ENCODE assay signal across 33 cellular contexts in the genomic region with DNA sequence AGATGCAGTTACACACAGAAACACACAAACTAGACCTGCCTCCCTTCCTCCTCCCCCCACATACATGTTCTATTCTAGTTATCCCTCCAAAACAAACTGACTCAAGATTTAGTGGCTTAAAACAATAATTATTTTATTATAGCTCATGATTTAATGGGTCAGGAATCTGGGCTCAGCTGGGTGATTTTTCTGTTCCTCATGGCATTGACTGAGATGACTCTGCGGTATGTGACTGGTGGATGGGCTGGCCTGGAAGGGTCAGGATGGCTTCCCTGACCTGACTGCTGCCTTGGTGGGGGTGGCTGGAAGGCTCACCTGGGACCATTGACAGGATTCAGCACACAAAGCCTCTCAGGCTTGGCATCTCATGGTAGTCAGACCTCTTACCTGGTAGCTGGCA. TPM values are rescaled to one million over a fixed set of nuclear protein-coding genes. Genes with fewer than 3 reads are reported as not detected.
DNase-seq lines count a peak whose midpoint lies in the region; ATAC-seq and TF ChIP-seq lines count a peak whose summit lies in the region.
"Had no signal": no experiment of that assay in that cellular context is flagged by ENCODE, and none has a peak within 500 bp of the region (broad histone marks: within the 10 kb centered on the region; RNA-seq: fewer than 3 reads in every experiment).

No MANE protein-coding gene starts in this region.

- H3K4me1 ChIP-seq in adipocyte (ENCODE audit: control insufficient read depth, insufficient read depth, low read length): peaks cover 33% of the 10 kb centered on the region

- DNase-seq in natural killer cell treated with Interleukin-12 subunit alpha and Interleukin-12 subunit beta and Interleukin-15 and Interleukin-18, amount 100 ng/mL, for 72 hours (ENCODE audit: low spot score): peak; percentile 51
- DNase-seq in natural killer cell (no peak), adipocyte (ENCODE audit: low read depth) (peak; percentile 44), foreskin fibroblast (peak; percentile 56 to 75), activated T-cell treated with anti-CD3 and anti-CD28 coated beads for 4 hours (no peak), SW 1271 (lab: John Stamatoyannopoulos, UW) (no peak)
- DNase-seq in activated T-cell treated with anti-CD3 and anti-CD28 coated beads, Interleukin-2, amount 50 U/mL, for 4 hours: no peak
- DNase-seq: 8988T; activated naive CD8-positive, alpha-beta T cell treated with anti-CD3 and anti-CD28 coated beads, Interleukin-2, amount 50 U/mL, for 24 hours; central memory CD4-positive, alpha-beta T cell; effector memory CD4-positive, alpha-beta T cell; esophagus squamous epithelium; GDM1; hypothalamus; mesenchymal stem cell; NCI-H1694; NCI-H2227 treated with DMSO at 0.1 percent for 48 hours; NCI-H82; nephron progenitor cell; psoas muscle; small intestine; stimulated activated CD4-positive, alpha-beta T cell treated with anti-CD3 and anti-CD28 coated beads, Interleukin-4, amount 100 ng/mL, for 24 hours; stomach; T-helper 9 cell had no signal

- H3K4me3 ChIP-seq in adipocyte (ENCODE audit: low read length) (no peak overlapping the region), foreskin fibroblast (ENCODE audit: low read depth in 1 of 2, low read length in 2 of 2) (no peak overlapping the region)
- H3K4me3 ChIP-seq: esophagus squamous epithelium, psoas muscle, SK-N-MC, stomach had no signal

- ATAC-seq in natural killer cell treated with Interleukin-12 subunit alpha and Interleukin-12 subunit beta and Interleukin-15 and Interleukin-18, amount 100 ng/mL, for 72 hours: no peak
- ATAC-seq in natural killer cell (no peak), HG02763 (IDR thresholded peaks at IDR 0.05; ENCODE audit: unreplicated experiment) (no peak)
- ATAC-seq in activated T-cell treated with anti-CD3 and anti-CD28 coated beads, Interleukin-2, amount 50 U/mL, for 4 hours: no peak
- ATAC-seq: activated CD4-positive, CD25-positive, alpha-beta regulatory T cell treated with anti-CD3 and anti-CD28 coated beads, Interleukin-2, amount 50 U/mL, for 24 hours; activated naive CD8-positive, alpha-beta T cell treated with anti-CD3 and anti-CD28 coated beads, Interleukin-2, amount 50 U/mL, for 24 hours; HCT116 had no signal

- H3K9ac ChIP-seq in adipocyte (ENCODE audit: low read length): no peak overlapping the region

- H3K9me3 ChIP-seq in adipocyte (ENCODE audit: control insufficient read depth, low read length): no peaks in the 10 kb centered on the region
- H3K9me3 ChIP-seq: esophagus squamous epithelium, psoas muscle, stomach had no signal

- no peaks in the 10 kb centered on the region for H3K36me3 ChIP-seq in adipocyte (ENCODE audit: control insufficient read depth, insufficient read depth, low read length, severe bottlenecking)
- H3K36me3 ChIP-seq: esophagus squamous epithelium, stomach had no signal

- no peaks in the 10 kb centered on the region for H3K36me3 Mint-ChIP-seq in natural killer cell treated with Interleukin-12 subunit alpha and Interleukin-12 subunit beta and Interleukin-15 and Interleukin-18, amount 100 ng/mL, for 72 hours
- no peaks in the 10 kb centered on the region for H3K36me3 Mint-ChIP-seq in natural killer cell
- H3K36me3 Mint-ChIP-seq in activated T-cell treated with anti-CD3 and anti-CD28 coated beads, Interleukin-2, amount 50 U/mL, for 4 hours (ENCODE audit: insufficient read depth): no peaks in the 10 kb centered on the region
- H3K36me3 Mint-ChIP-seq: CD14-positive monocyte, IgD-negative memory B cell had no signal

- intact Hi-C loops in natural killer cell (cut with micrococcal nuclease): no loop called here

- no peak overlapping the region for H3K27ac Mint-ChIP-seq in natural killer cell treated with Interleukin-12 subunit alpha and Interleukin-12 subunit beta and Interleukin-15 and Interleukin-18, amount 100 ng/mL, for 72 hours
- H3K27ac Mint-ChIP-seq in natural killer cell: no peak overlapping the region
- H3K27ac Mint-ChIP-seq: activated naive CD8-positive, alpha-beta T cell treated with anti-CD3 and anti-CD28 coated beads, Interleukin-2, amount 50 U/mL, for 24 hours; activated T-helper 2 cell treated with anti-CD3 and anti-CD28 coated beads, Interferon-gamma antibody, Interleukin-2, Interleukin-4, amounts not matched to agents 10 μg/mL and 5 μg/mL and 100 μg/mL, durations not matched to agents 14 hours and 24 hours and 36 hours; IgD-negative memory B cell; nephron progenitor cell had no signal

- no peak overlapping the region for H3K4me3 Mint-ChIP-seq in natural killer cell treated with Interleukin-12 subunit alpha and Interleukin-12 subunit beta and Interleukin-15 and Interleukin-18, amount 100 ng/mL, for 72 hours
- H3K4me3 Mint-ChIP-seq in natural killer cell: no peak overlapping the region
- H3K4me3 Mint-ChIP-seq in activated T-cell treated with anti-CD3 and anti-CD28 coated beads, Interleukin-2, amount 50 U/mL, for 4 hours: no peak overlapping the region
- H3K4me3 Mint-ChIP-seq: activated naive CD8-positive, alpha-beta T cell treated with anti-CD3 and anti-CD28 coated beads, Interleukin-2, amount 50 U/mL, for 24 hours; CD14-positive monocyte; IgD-negative memory B cell; nephron progenitor cell had no signal

- H3K27me3 ChIP-seq in adipocyte (replicated peaks; ENCODE audit: control insufficient read depth, insufficient read depth, low read length): no peaks in the 10 kb centered on the region
- H3K27me3 ChIP-seq: esophagus squamous epithelium, stomach had no signal

- H3K9me3 Mint-ChIP-seq in natural killer cell treated with Interleukin-12 subunit alpha and Interleukin-12 subunit beta and Interleukin-15 and Interleukin-18, amount 100 ng/mL, for 72 hours: no peaks in the 10 kb centered on the region
- no peaks in the 10 kb centered on the region for H3K9me3 Mint-ChIP-seq in natural killer cell
- no peaks in the 10 kb centered on the region for H3K9me3 Mint-ChIP-seq in activated T-cell treated with anti-CD3 and anti-CD28 coated beads, Interleukin-2, amount 50 U/mL, for 4 hours
- H3K9me3 Mint-ChIP-seq: activated naive CD8-positive, alpha-beta T cell treated with anti-CD3 and anti-CD28 coated beads, Interleukin-2, amount 50 U/mL, for 24 hours; activated T-helper 2 cell treated with anti-CD3 and anti-CD28 coated beads, Interferon-gamma antibody, Interleukin-2, Interleukin-4, amounts not matched to agents 10 μg/mL and 5 μg/mL and 100 μg/mL, durations not matched to agents 14 hours and 24 hours and 36 hours; IgD-negative memory B cell had no signal

- H3K27me3 Mint-ChIP-seq in natural killer cell treated with Interleukin-12 subunit alpha and Interleukin-12 subunit beta and Interleukin-15 and Interleukin-18, amount 100 ng/mL, for 72 hours: peaks cover 0 to 2% of the 10 kb centered on the region in 2 donors
- peaks cover 0 to 5% of the 10 kb centered on the region in 2 donors for H3K27me3 Mint-ChIP-seq in natural killer cell (ENCODE audit: low read depth in 2 of 2)
- H3K27me3 Mint-ChIP-seq in activated T-cell treated with anti-CD3 and anti-CD28 coated beads, Interleukin-2, amount 50 U/mL, for 4 hours (ENCODE audit: low read depth): no peaks in the 10 kb centered on the region
- H3K27me3 Mint-ChIP-seq: IgD-negative memory B cell had no signal

- H3K4me1 Mint-ChIP-seq in natural killer cell treated with Interleukin-12 subunit alpha and Interleukin-12 subunit beta and Interleukin-15 and Interleukin-18, amount 100 ng/mL, for 72 hours (ENCODE audit: low read depth in 2 of 2): no peaks in the 10 kb centered on the region
- H3K4me1 Mint-ChIP-seq in natural killer cell: no peaks in the 10 kb centered on the region
- H3K4me1 Mint-ChIP-seq in activated T-cell treated with anti-CD3 and anti-CD28 coated beads, Interleukin-2, amount 50 U/mL, for 4 hours (ENCODE audit: low read depth): no peaks in the 10 kb centered on the region
- H3K4me1 Mint-ChIP-seq: CD14-positive monocyte, IgD-negative memory B cell had no signal

- TF ChIP-seq CTCF in natural killer cell (IDR thresholded peaks at IDR 0.05) (no peak), foreskin fibroblast (IDR thresholded peaks at IDR 0.05; ENCODE audit: low read depth, low read length) (no peak)

RNA-seq across cellular contexts. Expression of a gene that starts 33.7 kb away (rescaled TPM):
- total RNA-seq in natural killer cell treated with Interleukin-12 subunit alpha and Interleukin-12 subunit beta and Interleukin-15 and Interleukin-18, amount 100 ng/mL, for 72 hours: not detected
- total RNA-seq in natural killer cell: not detected
- total RNA-seq in activated T-cell treated with anti-CD3 and anti-CD28 coated beads, Interleukin-2, amount 50 U/mL, for 4 hours: not detected
- total RNA-seq: activated T-helper 2 cell treated with anti-CD3 and anti-CD28 coated beads, Interferon-gamma antibody, Interleukin-2, Interleukin-4, amounts not matched to agents 10 μg/mL and 5 μg/mL and 100 μg/mL, durations not matched to agents 14 hours and 24 hours and 36 hours; esophagus squamous epithelium; kidney epithelial cell; stomach; urinary bladder had no signal

RNA-seq across cellular contexts. Expression of a gene that starts 42.7 kb away (rescaled TPM):
- total RNA-seq in natural killer cell treated with Interleukin-12 subunit alpha and Interleukin-12 subunit beta and Interleukin-15 and Interleukin-18, amount 100 ng/mL, for 72 hours: 100 to 1,000 TPM in 1 of 2 donors, 10 to 100 TPM in 1; 63.0 to 112 TPM
- 100 to 1,000 TPM in 2 of 3 donors, 10 to 100 TPM in 1; 95.0 to 122 (median 118) TPM for total RNA-seq in natural killer cell
- 10 to 100 TPM; 30.3 to 40.0 (median 34.1) TPM for total RNA-seq in activated T-cell treated with anti-CD3 and anti-CD28 coated beads, Interleukin-2, amount 50 U/mL, for 4 hours

Comparison
In these comparisons a context has a peak if more than half of its experiments do, and no peak if none do; other contexts are left out.
1. DNase-seq: peak in natural killer cell treated with Interleukin-12 subunit alpha and Interleukin-12 subunit beta and Interleukin-15 and Interleukin-18, amount 100 ng/mL, for 72 hours (single experiment), adipocyte (single experiment) and foreskin fibroblast (2 of 2); none in natural killer cell (single experiment), activated T-cell treated with anti-CD3 and anti-CD28 coated beads for 4 hours (single experiment), SW 1271 (0 of 2) and activated T-cell treated with anti-CD3 and anti-CD28 coated beads, Interleukin-2, amount 50 U/mL, for 4 hours (single experiment).